ENCODE assay signal across 20 cellular contexts in the genomic region with DNA sequence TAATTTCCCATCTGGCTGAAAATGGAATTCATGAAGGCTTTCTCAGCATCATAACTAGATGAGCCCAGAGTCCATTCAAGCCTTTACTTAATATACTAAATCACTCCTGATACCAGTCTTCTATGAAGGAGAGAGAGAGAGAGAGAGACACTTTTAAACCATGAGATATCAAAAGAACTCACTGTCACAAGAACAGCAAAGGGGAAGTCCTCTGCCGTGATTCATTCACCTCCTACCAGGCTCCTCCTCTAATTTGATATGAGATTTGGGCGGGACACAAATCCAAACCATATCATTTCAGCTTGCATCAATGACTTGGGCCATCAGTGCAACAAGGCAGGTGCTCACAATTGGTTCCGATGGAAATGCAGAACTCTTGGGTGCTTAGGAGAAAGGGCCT.
DNase-seq lines count a peak whose midpoint lies in the region; ATAC-seq and TF ChIP-seq lines count a peak whose summit lies in the region.
"Had no signal": no experiment of that assay in that cellular context is flagged by ENCODE, and none has a peak within 500 bp of the region (broad histone marks: within the 10 kb centered on the region; RNA-seq: fewer than 3 reads in every experiment).

No MANE protein-coding gene starts in this region.

- no peak for ATAC-seq in activated naive CD8-positive, alpha-beta T cell treated with anti-CD3 and anti-CD28 coated beads, Interleukin-2, amount 50 U/mL, for 24 hours
- peak; percentile 55 for ATAC-seq in stimulated activated naive CD8-positive, alpha-beta T cell treated with anti-CD3 and anti-CD28 coated beads, Interleukin-15, Interleukin-2, amounts not matched to agents 100 U/mL and 50 U/mL, for 24 hours
- ATAC-seq in gastroesophageal sphincter = no peak
- ATAC-seq: body of pancreas had no signal

- no peaks in the 10 kb centered on the region for H3K9me3 Mint-ChIP-seq in activated naive CD8-positive, alpha-beta T cell (ENCODE audit: low read depth)
- no peaks in the 10 kb centered on the region for H3K9me3 Mint-ChIP-seq in activated naive CD8-positive, alpha-beta T cell treated with anti-CD3 and anti-CD28 coated beads, Interleukin-2, amount 50 U/mL, for 24 hours
- H3K9me3 Mint-ChIP-seq in dendritic cell treated with granulocyte-macrophage colony-stimulating factor and Interleukin-4, amounts not matched to agents 40 ng/mL and 50 ng/mL, for 4 days = no peaks in the 10 kb centered on the region
- H3K9me3 Mint-ChIP-seq: T-helper 1 cell treated with Interleukin-12 subunit alpha and Interleukin-12 subunit beta and Interleukin-4 antibody, amounts not matched to agents 30 μg/mL and 1 μg/mL, for 36 hours had no signal

- H3K27ac ChIP-seq in gastroesophageal sphincter = no peak overlapping the region
- H3K27ac ChIP-seq: body of pancreas, right lobe of liver, tibial nerve had no signal

- DNase-seq in activated naive CD8-positive, alpha-beta T cell treated with anti-CD3 and anti-CD28 coated beads, Interleukin-2, amount 50 U/mL, for 24 hours = no peak
- DNase-seq in MV-4-11 (lab: John Stamatoyannopoulos, UW) (peak; percentile 13), HEK293T (ENCODE audit: extremely low spot score) (no peak)
- DNase-seq in stimulated activated naive CD8-positive, alpha-beta T cell treated with anti-CD3 and anti-CD28 coated beads, Interleukin-15, Interleukin-2, amounts not matched to agents 100 U/mL and 50 U/mL, for 24 hours = no peak
- DNase-seq: activated gamma-delta T cell; body of pancreas; Calu3; EL; heart left ventricle; left lung; occipital lobe; right lobe of liver; SHP77; stimulated activated naive CD4-positive, alpha-beta T cell had no signal

- H3K4me3 ChIP-seq in gastroesophageal sphincter = no peak overlapping the region
- H3K4me3 ChIP-seq: body of pancreas, coronary artery, heart left ventricle, left lung, right lobe of liver, tibial nerve had no signal

- intact Hi-C loops in dendritic cell treated with granulocyte-macrophage colony-stimulating factor and Interleukin-4, amounts not matched to agents 40 ng/mL and 50 ng/mL, for 4 days (cut with micrococcal nuclease) = no loop called here

- H3K4me3 Mint-ChIP-seq in activated naive CD8-positive, alpha-beta T cell = no peak overlapping the region
- no peak overlapping the region for H3K4me3 Mint-ChIP-seq in activated naive CD8-positive, alpha-beta T cell treated with anti-CD3 and anti-CD28 coated beads, Interleukin-2, amount 50 U/mL, for 24 hours
- no peak overlapping the region for H3K4me3 Mint-ChIP-seq in dendritic cell treated with granulocyte-macrophage colony-stimulating factor and Interleukin-4, amounts not matched to agents 40 ng/mL and 50 ng/mL, for 4 days
- H3K4me3 Mint-ChIP-seq: T-helper 1 cell treated with Interleukin-12 subunit alpha and Interleukin-12 subunit beta and Interleukin-4 antibody, amounts not matched to agents 30 μg/mL and 1 μg/mL, for 36 hours had no signal

- TF ChIP-seq CTCF in gastroesophageal sphincter (IDR thresholded peaks at IDR 0.05) = no peak

- POLR2A ChIA-PET in HEK293T (lab: Yijun Ruan, JAX) = no interaction called here

- H3K36me3 Mint-ChIP-seq in activated naive CD8-positive, alpha-beta T cell = peaks cover 26% of the 10 kb centered on the region
- peaks cover 84% of the 10 kb centered on the region for H3K36me3 Mint-ChIP-seq in activated naive CD8-positive, alpha-beta T cell treated with anti-CD3 and anti-CD28 coated beads, Interleukin-2, amount 50 U/mL, for 24 hours (ENCODE audit: low read depth)
- H3K36me3 Mint-ChIP-seq in dendritic cell treated with granulocyte-macrophage colony-stimulating factor and Interleukin-4, amounts not matched to agents 40 ng/mL and 50 ng/mL, for 4 days (ENCODE audit: low read depth) = peaks cover 78% of the 10 kb centered on the region

- CTCF ChIA-PET in HEK293T (lab: Yijun Ruan, JAX) = no interaction called here

- peaks cover 78% of the 10 kb centered on the region for H3K4me1 Mint-ChIP-seq in activated naive CD8-positive, alpha-beta T cell (ENCODE audit: low read depth)
- H3K4me1 Mint-ChIP-seq in activated naive CD8-positive, alpha-beta T cell treated with anti-CD3 and anti-CD28 coated beads, Interleukin-2, amount 50 U/mL, for 24 hours = peaks cover 68% of the 10 kb centered on the region
- H3K4me1 Mint-ChIP-seq in dendritic cell treated with granulocyte-macrophage colony-stimulating factor and Interleukin-4, amounts not matched to agents 40 ng/mL and 50 ng/mL, for 4 days (ENCODE audit: low read depth) = peaks cover 30% of the 10 kb centered on the region

- no peaks in the 10 kb centered on the region for H3K27me3 ChIP-seq in gastroesophageal sphincter
- H3K27me3 ChIP-seq: body of pancreas, heart left ventricle, left lung, right lobe of liver, tibial nerve had no signal

- H3K27me3 Mint-ChIP-seq in activated naive CD8-positive, alpha-beta T cell = no peaks in the 10 kb centered on the region
- H3K27me3 Mint-ChIP-seq in activated naive CD8-positive, alpha-beta T cell treated with anti-CD3 and anti-CD28 coated beads, Interleukin-2, amount 50 U/mL, for 24 hours = no peaks in the 10 kb centered on the region
- H3K27me3 Mint-ChIP-seq in dendritic cell treated with granulocyte-macrophage colony-stimulating factor and Interleukin-4, amounts not matched to agents 40 ng/mL and 50 ng/mL, for 4 days = no peaks in the 10 kb centered on the region

- TF ChIP-seq POLR2A in gastroesophageal sphincter (IDR thresholded peaks at IDR 0.05) = no peak

- no peaks in the 10 kb centered on the region for H3K4me1 ChIP-seq in gastroesophageal sphincter
- H3K4me1 ChIP-seq: body of pancreas, left lung, right lobe of liver, tibial nerve had no signal

- WGBS in gastroesophageal sphincter (ENCODE audit: low coverage in 1 of 2), 2 donors = 82 to 87% methylated on average over 3 of the region's 3 CpGs

- H3K36me3 ChIP-seq in gastroesophageal sphincter = peaks cover 3 to 86% of the 10 kb centered on the region in 2 donors

- TF ChIP-seq EP300 in gastroesophageal sphincter (IDR thresholded peaks at IDR 0.05) = no peak

- H3K27ac Mint-ChIP-seq in activated naive CD8-positive, alpha-beta T cell = peak overlapping the region; percentile 70
- H3K27ac Mint-ChIP-seq in activated naive CD8-positive, alpha-beta T cell treated with anti-CD3 and anti-CD28 coated beads, Interleukin-2, amount 50 U/mL, for 24 hours = no peak overlapping the region
- peak overlapping the region; percentile 79 for H3K27ac Mint-ChIP-seq in dendritic cell treated with granulocyte-macrophage colony-stimulating factor and Interleukin-4, amounts not matched to agents 40 ng/mL and 50 ng/mL, for 4 days

- no peaks in the 10 kb centered on the region for H3K9me3 ChIP-seq in gastroesophageal sphincter
- H3K9me3 ChIP-seq: body of pancreas, heart left ventricle, left lung, right lobe of liver, tibial nerve had no signal

TF ChIP-seq in HEK293T, 16 proteins besides CTCF, POLR2A, EP300 and RAD21:
- TF ChIP-seq SUZ12 (IDR thresholded peaks at IDR 0.05) (no peak), CTBP1 (IDR thresholded peaks at IDR 0.05; ENCODE audit: borderline replicate concordance) (no peak), ELF4 (IDR thresholded peaks at IDR 0.05) (no peak), ARNT (IDR thresholded peaks at IDR 0.05) (no peak), BHLHE40 (IDR thresholded peaks at IDR 0.05; ENCODE audit: borderline replicate concordance) (no peak), LEF1 (IDR thresholded peaks at IDR 0.05; ENCODE audit: borderline replicate concordance) (no peak), ZNF384 (IDR thresholded peaks at IDR 0.05) (no peak), HDGF (IDR thresholded peaks at IDR 0.05; ENCODE audit: borderline replicate concordance) (no peak), NFRKB (IDR thresholded peaks at IDR 0.05) (no peak), PKNOX1 (IDR thresholded peaks at IDR 0.05) (no peak), FOXK2 (IDR thresholded peaks at IDR 0.05) (no peak), TARDBP (IDR thresholded peaks at IDR 0.05) (no peak), SP1 (IDR thresholded peaks at IDR 0.05) (no peak)
